In the genomic region with DNA sequence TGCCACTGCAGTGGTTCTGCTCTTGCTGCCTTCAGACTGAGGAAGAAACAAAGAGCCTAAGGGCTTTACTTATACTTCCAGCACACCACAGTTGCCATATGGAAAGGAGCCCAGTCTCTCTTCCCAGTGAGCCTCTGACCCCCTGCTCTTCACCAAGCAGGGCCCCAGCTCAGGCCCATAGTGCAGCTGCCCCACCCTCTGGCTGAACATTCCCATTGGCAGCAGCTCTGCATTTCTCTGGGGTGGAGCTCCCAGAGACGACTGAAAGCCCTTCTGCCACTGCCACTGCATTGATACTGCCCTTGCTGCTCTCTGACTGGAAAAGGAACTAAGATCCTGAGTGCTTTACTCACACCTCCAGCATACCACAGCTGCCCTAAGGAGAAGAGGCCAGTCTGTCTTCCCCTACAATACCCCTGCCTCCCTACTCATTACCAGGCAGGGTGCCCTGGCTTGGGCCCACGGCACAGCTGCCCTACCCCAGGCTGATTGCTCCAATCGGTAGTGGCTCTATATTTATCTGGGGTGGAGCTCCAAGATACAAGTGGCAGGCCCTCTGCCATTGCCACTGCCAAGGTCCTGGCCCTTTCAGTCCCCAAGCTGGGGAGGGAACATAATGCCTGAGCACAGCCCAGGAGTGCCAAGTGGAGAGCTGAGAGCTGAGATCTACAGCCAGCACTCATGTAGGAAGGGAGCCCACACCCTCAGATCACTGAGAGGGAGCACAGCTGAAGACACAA, we compare ENCODE assay signal across 28 cellular contexts. TPM values are rescaled to one million over a fixed set of nuclear protein-coding genes. Genes with fewer than 3 reads are reported as not detected.
DNase-seq lines count a peak whose midpoint lies in the region; ATAC-seq, FAIRE-seq and TF ChIP-seq lines count a peak whose summit lies in the region.
"Had no signal": no experiment of that assay in that cellular context is flagged by ENCODE, and none has a peak within 500 bp of the region (broad histone marks: within the 10 kb centered on the region; RNA-seq: fewer than 3 reads in every experiment).

No MANE protein-coding gene starts in this region.

- peak; percentile 41 for ATAC-seq in aorta (ENCODE audit: low FRiP score)
- no peak for ATAC-seq in HG02610 (IDR thresholded peaks at IDR 0.05; ENCODE audit: unreplicated experiment)
- ATAC-seq in activated CD8-positive, alpha-beta memory T cell treated with anti-CD3 and anti-CD28 coated beads, Interleukin-2, amount 10 ng/mL, durations not matched to agents 7 days and 5 days, result no peak
- ATAC-seq: activated CD4-positive, CD25-positive, alpha-beta regulatory T cell treated with anti-CD3 and anti-CD28 coated beads, Interleukin-2, amount 50 U/mL, for 24 hours; natural killer cell; SK-N-SH treated with all-trans-retinoic acid at 6 μM for 48 hours; stimulated activated naive CD8-positive, alpha-beta T cell treated with anti-CD3 and anti-CD28 coated beads, Interleukin-15, Interleukin-2, amounts not matched to agents 100 U/mL and 50 U/mL, for 24 hours had no signal

- CTCF ChIA-PET in activated CD8-positive, alpha-beta memory T cell treated with anti-CD3 and anti-CD28 coated beads, Interleukin-2, amount 10 ng/mL, durations not matched to agents 7 days and 5 days (lab: Charles Lee), result interaction anchor here (1.6 kb wide), 1 partner anchor 17 kb away, joined by 3 read pairs; no protein-coding TSS in a partner anchor

- peaks cover 9% of the 10 kb centered on the region for H3K27me3 Mint-ChIP-seq in activated T-helper 1 cell treated with anti-CD3 and anti-CD28 coated beads, Interleukin-12 subunit alpha, Interleukin-12 subunit beta, Interleukin-2, Interleukin-4 antibody, amounts not matched to agents 30 ng/mL and 10 ng/mL and 1 ng/mL, durations not matched to agents 14 hours and 24 hours and 36 hours (ENCODE audit: insufficient read depth)
- peaks cover 6% of the 10 kb centered on the region for H3K27me3 Mint-ChIP-seq in activated CD8-positive, alpha-beta memory T cell treated with anti-CD3 and anti-CD28 coated beads, Interleukin-2, amount 10 ng/mL, durations not matched to agents 7 days and 5 days
- H3K27me3 Mint-ChIP-seq: activated naive CD8-positive, alpha-beta T cell had no signal

- H3K4me1 ChIP-seq in kidney (ENCODE audit: control insufficient read depth in 1 of 2, insufficient read depth in 1 of 2, low read depth in 1 of 2, low read length in 2 of 2) (no peaks in the 10 kb centered on the region), aorta (ENCODE audit: control insufficient read depth in 1 of 2, insufficient read depth in 2 of 2, low read length in 2 of 2) (no peaks in the 10 kb centered on the region)

- no peaks in the 10 kb centered on the region for H3K36me3 Mint-ChIP-seq in activated T-helper 1 cell treated with anti-CD3 and anti-CD28 coated beads, Interleukin-12 subunit alpha, Interleukin-12 subunit beta, Interleukin-2, Interleukin-4 antibody, amounts not matched to agents 30 ng/mL and 10 ng/mL and 1 ng/mL, durations not matched to agents 14 hours and 24 hours and 36 hours (ENCODE audit: low read depth)
- no peaks in the 10 kb centered on the region for H3K36me3 Mint-ChIP-seq in activated CD8-positive, alpha-beta memory T cell treated with anti-CD3 and anti-CD28 coated beads, Interleukin-2, amount 10 ng/mL, durations not matched to agents 7 days and 5 days
- H3K36me3 Mint-ChIP-seq: activated naive CD8-positive, alpha-beta T cell; natural killer cell had no signal

- H3K9me3 ChIP-seq in kidney (ENCODE audit: control insufficient read depth in 1 of 2, low read length in 2 of 2) (no peaks in the 10 kb centered on the region), aorta (ENCODE audit: control insufficient read depth, low read length) (no peaks in the 10 kb centered on the region)
- H3K9me3 ChIP-seq: tibial nerve had no signal

- no peaks in the 10 kb centered on the region for H3K9me3 Mint-ChIP-seq in activated T-helper 1 cell treated with anti-CD3 and anti-CD28 coated beads, Interleukin-12 subunit alpha, Interleukin-12 subunit beta, Interleukin-2, Interleukin-4 antibody, amounts not matched to agents 30 ng/mL and 10 ng/mL and 1 ng/mL, durations not matched to agents 14 hours and 24 hours and 36 hours
- peaks cover 3% of the 10 kb centered on the region for H3K9me3 Mint-ChIP-seq in activated CD8-positive, alpha-beta memory T cell treated with anti-CD3 and anti-CD28 coated beads, Interleukin-2, amount 10 ng/mL, durations not matched to agents 7 days and 5 days (ENCODE audit: low read depth)
- H3K9me3 Mint-ChIP-seq: natural killer cell had no signal

- 8 to 15% methylated on average over 3 of the region's 3 CpGs for WGBS in aorta, 2 donors

- H3K4me3 ChIP-seq in fibroblast of the aortic adventitia (ENCODE audit: low read depth, low read length), result no peak overlapping the region
- H3K4me3 ChIP-seq in kidney (ENCODE audit: low read length in 2 of 2), result no peak overlapping the region
- no peak overlapping the region for H3K4me3 ChIP-seq in aorta (ENCODE audit: low read length in 2 of 2)
- H3K4me3 ChIP-seq: smooth muscle cell, tibial nerve had no signal

- peak; percentile 68 for DNase-seq in NCI-H82 (lab: John Stamatoyannopoulos, UW)
- DNase-seq in fibroblast of the aortic adventitia (ENCODE audit: low read depth), result peak; percentile 45
- DNase-seq in kidney, result peak; percentile 39
- DNase-seq in aorta, result no peak
- no peak for DNase-seq in activated T-helper 1 cell treated with anti-CD3 and anti-CD28 coated beads, Interleukin-12 subunit alpha, Interleukin-12 subunit beta, Interleukin-2, Interleukin-4 antibody, amounts not matched to agents 30 ng/mL and 10 ng/mL and 1 ng/mL, durations not matched to agents 14 hours and 24 hours and 36 hours (ENCODE audit: low spot score)
- DNase-seq in activated CD8-positive, alpha-beta memory T cell treated with anti-CD3 and anti-CD28 coated beads, Interleukin-2, amount 10 ng/mL, durations not matched to agents 7 days and 5 days, result no peak
- DNase-seq: AML-193; brain microvascular endothelial cell; cortex of kidney; hypothalamus; Karpas-422; natural killer cell; NCI-H1048; NCI-H2081; posterior cingulate gyrus; RPMI8226; stimulated activated CD4-positive, alpha-beta T cell treated with anti-CD3 and anti-CD28 coated beads, Interleukin-2, amount 100 ng/mL, for 48 hours; stimulated activated naive CD8-positive, alpha-beta T cell treated with anti-CD3 and anti-CD28 coated beads, Interleukin-15, Interleukin-2, amounts not matched to agents 100 U/mL and 50 U/mL, for 24 hours; T-helper 9 cell had no signal

- no peak overlapping the region for H3K27ac Mint-ChIP-seq in activated T-helper 1 cell treated with anti-CD3 and anti-CD28 coated beads, Interleukin-12 subunit alpha, Interleukin-12 subunit beta, Interleukin-2, Interleukin-4 antibody, amounts not matched to agents 30 ng/mL and 10 ng/mL and 1 ng/mL, durations not matched to agents 14 hours and 24 hours and 36 hours
- no peak overlapping the region for H3K27ac Mint-ChIP-seq in activated CD8-positive, alpha-beta memory T cell treated with anti-CD3 and anti-CD28 coated beads, Interleukin-2, amount 10 ng/mL, durations not matched to agents 7 days and 5 days
- H3K27ac Mint-ChIP-seq: activated naive CD8-positive, alpha-beta T cell; natural killer cell had no signal

- no peaks in the 10 kb centered on the region for H3K36me3 ChIP-seq in kidney (ENCODE audit: control insufficient read depth in 1 of 2, insufficient read depth in 2 of 2, low read length in 2 of 2)
- no peaks in the 10 kb centered on the region for H3K36me3 ChIP-seq in aorta (ENCODE audit: control insufficient read depth in 1 of 2, insufficient read depth in 2 of 2, low read length in 1 of 2)
- H3K36me3 ChIP-seq: brain microvascular endothelial cell, tibial nerve had no signal

- no peak overlapping the region for H3K9ac ChIP-seq in kidney (ENCODE audit: low read length in 2 of 2)

- no peak overlapping the region for H3K4me3 Mint-ChIP-seq in activated T-helper 1 cell treated with anti-CD3 and anti-CD28 coated beads, Interleukin-12 subunit alpha, Interleukin-12 subunit beta, Interleukin-2, Interleukin-4 antibody, amounts not matched to agents 30 ng/mL and 10 ng/mL and 1 ng/mL, durations not matched to agents 14 hours and 24 hours and 36 hours
- no peak overlapping the region for H3K4me3 Mint-ChIP-seq in activated CD8-positive, alpha-beta memory T cell treated with anti-CD3 and anti-CD28 coated beads, Interleukin-2, amount 10 ng/mL, durations not matched to agents 7 days and 5 days
- H3K4me3 Mint-ChIP-seq: activated naive CD8-positive, alpha-beta T cell; natural killer cell had no signal

- no peak overlapping the region for H3K27ac ChIP-seq in kidney (ENCODE audit: low read depth in 2 of 2, low read length in 2 of 2)
- H3K27ac ChIP-seq in aorta (ENCODE audit: low read depth in 1 of 2, low read length in 2 of 2), result no peak overlapping the region
- H3K27ac ChIP-seq: brain microvascular endothelial cell had no signal

- FAIRE-seq in kidney (lab: Jason Lieb, UNC), result no peak
- FAIRE-seq: keratinocyte had no signal

- intact Hi-C loops in kidney (cut with DNase I), result no loop called here
- intact Hi-C loops in aorta (cut with DNase I), result no loop called here
- intact Hi-C loops in activated T-helper 1 cell treated with anti-CD3 and anti-CD28 coated beads, Interleukin-12 subunit alpha, Interleukin-12 subunit beta, Interleukin-2, Interleukin-4 antibody, amounts not matched to agents 30 ng/mL and 10 ng/mL and 1 ng/mL, durations not matched to agents 14 hours and 24 hours and 36 hours (cut with micrococcal nuclease), result no loop called here

- TF ChIP-seq CTCF in fibroblast of the aortic adventitia (IDR thresholded peaks at IDR 0.05; ENCODE audit: insufficient read depth, low read length) (no peak), kidney (IDR thresholded peaks at IDR 0.05; ENCODE audit: borderline replicate concordance, extremely low read depth, insufficient read depth) (no peak)

- no peaks in the 10 kb centered on the region for H3K27me3 ChIP-seq in aorta (ENCODE audit: control insufficient read depth in 1 of 2, insufficient read depth in 2 of 2, low read length in 1 of 2)
- H3K27me3 ChIP-seq: brain microvascular endothelial cell had no signal

- peaks cover 17% of the 10 kb centered on the region for H3K4me1 Mint-ChIP-seq in activated T-helper 1 cell treated with anti-CD3 and anti-CD28 coated beads, Interleukin-12 subunit alpha, Interleukin-12 subunit beta, Interleukin-2, Interleukin-4 antibody, amounts not matched to agents 30 ng/mL and 10 ng/mL and 1 ng/mL, durations not matched to agents 14 hours and 24 hours and 36 hours (ENCODE audit: low read depth)
- peaks cover 15% of the 10 kb centered on the region for H3K4me1 Mint-ChIP-seq in activated CD8-positive, alpha-beta memory T cell treated with anti-CD3 and anti-CD28 coated beads, Interleukin-2, amount 10 ng/mL, durations not matched to agents 7 days and 5 days
- H3K4me1 Mint-ChIP-seq: natural killer cell had no signal

RNA-seq across cellular contexts. Expression of a gene that starts 36.1 kb away (rescaled TPM):
- total RNA-seq in fibroblast of the aortic adventitia (ENCODE audit: low replicate concordance) (under 0.01 TPM in 1 of 2 replicates, not detected in the other), kidney (not detected), aorta (not detected)
- polyA plus RNA-seq in kidney (ENCODE audit: insufficient read depth, low read depth, low replicate concordance) (not detected), aorta (not detected)
- total RNA-seq in activated T-helper 1 cell treated with anti-CD3 and anti-CD28 coated beads, Interleukin-12 subunit alpha, Interleukin-12 subunit beta, Interleukin-2, Interleukin-4 antibody, amounts not matched to agents 30 ng/mL and 10 ng/mL and 1 ng/mL, durations not matched to agents 14 hours and 24 hours and 36 hours, result not detected in 2 replicates
- total RNA-seq in activated CD8-positive, alpha-beta memory T cell treated with anti-CD3 and anti-CD28 coated beads, Interleukin-2, amount 10 ng/mL, durations not matched to agents 7 days and 5 days, result not detected
- total RNA-seq: activated CD8-positive, alpha-beta memory T cell treated with anti-CD3 and anti-CD28 coated beads for 36 hours; natural killer cell; NCI-H460; smooth muscle cell; tibial nerve had no signal
- polyA plus RNA-seq: keratinocyte, smooth muscle cell had no signal

RNA-seq across cellular contexts. Expression of a gene that starts 48.6 kb away (rescaled TPM):
- not detected in 2 replicates for total RNA-seq in fibroblast of the aortic adventitia (ENCODE audit: low replicate concordance)
- not detected for total RNA-seq in kidney
- not detected for polyA plus RNA-seq in kidney (ENCODE audit: insufficient read depth, low read depth, low replicate concordance)
- not detected for total RNA-seq in aorta
- polyA plus RNA-seq in aorta, result not detected
- total RNA-seq in activated T-helper 1 cell treated with anti-CD3 and anti-CD28 coated beads, Interleukin-12 subunit alpha, Interleukin-12 subunit beta, Interleukin-2, Interleukin-4 antibody, amounts not matched to agents 30 ng/mL and 10 ng/mL and 1 ng/mL, durations not matched to agents 14 hours and 24 hours and 36 hours, result not detected in 2 replicates
- not detected for total RNA-seq in activated CD8-positive, alpha-beta memory T cell treated with anti-CD3 and anti-CD28 coated beads, Interleukin-2, amount 10 ng/mL, durations not matched to agents 7 days and 5 days
- total RNA-seq: activated CD8-positive, alpha-beta memory T cell treated with anti-CD3 and anti-CD28 coated beads for 36 hours; natural killer cell; NCI-H460; smooth muscle cell; tibial nerve had no signal
- polyA plus RNA-seq: keratinocyte, smooth muscle cell had no signal

Comparison
In these comparisons a context has a peak if more than half of its experiments do, and no peak if none do; other contexts are left out.
1. DNase-seq: peak in NCI-H82 (single experiment), fibroblast of the aortic adventitia (single experiment) and kidney (single experiment); none in aorta (0 of 2), activated T-helper 1 cell treated with anti-CD3 and anti-CD28 coated beads, Interleukin-12 subunit alpha, Interleukin-12 subunit beta, Interleukin-2, Interleukin-4 antibody, amounts not matched to agents 30 ng/mL and 10 ng/mL and 1 ng/mL, durations not matched to agents 14 hours and 24 hours and 36 hours (single experiment) and activated CD8-positive, alpha-beta memory T cell treated with anti-CD3 and anti-CD28 coated beads, Interleukin-2, amount 10 ng/mL, durations not matched to agents 7 days and 5 days (single experiment).